ENCODE assay signal across 8 cellular contexts in genomic region chr12:92144631-92145480, GRCh38. TPM values are rescaled to one million over a fixed set of nuclear protein-coding genes. Genes with fewer than 3 reads are reported as not detected.
DNase-seq lines count a peak whose midpoint lies in the region; ATAC-seq and TF ChIP-seq lines count a peak whose summit lies in the region.

No MANE protein-coding gene starts in this region.

- peaks cover 4% of the 10 kb centered on the region for H3K4me1 ChIP-seq in thymus (ENCODE audit: control insufficient read depth, insufficient read depth, low read length)

- peak overlapping the region; percentile 98 for H3K27ac ChIP-seq in thymus (ENCODE audit: low read depth)

- peaks cover 55% of the 10 kb centered on the region for H3K4me1 Mint-ChIP-seq in osteocyte (ENCODE audit: unreplicated experiment)

- H3K4me3 Mint-ChIP-seq in osteocyte (ENCODE audit: unreplicated experiment), result peak overlapping the region; percentile 99

- TF ChIP-seq CTCF in osteocyte (IDR thresholded peaks at IDR 0.05), result peak; percentile 24

- H3K4me3 ChIP-seq in thymus (ENCODE audit: low read length), result peak overlapping the region; percentile 85

- peak overlapping the region; percentile 98 for H3K27ac Mint-ChIP-seq in osteocyte (ENCODE audit: unreplicated experiment)

- peak; percentile 0 for ATAC-seq in HG03521 (IDR thresholded peaks at IDR 0.05; ENCODE audit: unreplicated experiment)

- H3K36me3 ChIP-seq in thymus (ENCODE audit: control insufficient read depth, insufficient read depth), result peaks cover 10% of the 10 kb centered on the region

- H3K9me3 Mint-ChIP-seq in osteocyte (ENCODE audit: unreplicated experiment), result no peaks in the 10 kb centered on the region

- peaks cover 41% of the 10 kb centered on the region for H3K36me3 Mint-ChIP-seq in osteocyte (ENCODE audit: unreplicated experiment)

- H3K27me3 Mint-ChIP-seq in osteocyte (ENCODE audit: unreplicated experiment), result no peaks in the 10 kb centered on the region

- under 1% methylated on average over 69 of the region's 69 CpGs for WGBS in thymus

- no peaks in the 10 kb centered on the region for H3K9me3 ChIP-seq in thymus (ENCODE audit: control insufficient read depth)

- TF ChIP-seq POLR2A in GM10847 (IDR thresholded peaks at IDR 0.05; ENCODE audit: extremely low read depth, insufficient read length), result peak; percentile 66

- DNase-seq in RKO (ENCODE audit: low spot score) (peak; percentile 87), activated gamma-delta T cell treated with Interleukin-2 at 50 U/mL for 16 hours (peak; percentile 46), glomerular visceral epithelial cell (ENCODE audit: extremely low spot score) (peak; percentile 55), osteocyte (ENCODE audit: extremely low spot score, unreplicated experiment) (peak; percentile 85), HuH-7 (ENCODE audit: low spot score) (no peak)

- no peaks in the 10 kb centered on the region for H3K27me3 ChIP-seq in thymus (ENCODE audit: control insufficient read depth, insufficient read depth)

RNA-seq across cellular contexts. Expression of gene BTG1, which starts 0.8 kb away (rescaled TPM):
- 107 and 121 TPM in 2 replicates for total RNA-seq in osteocyte
- 313 TPM for polyA plus RNA-seq in thymus
